8 cellular contexts compared by ENCODE assay signal in genomic region chr1:32741417-32742131, GRCh38. TPM values are rescaled to one million over a fixed set of nuclear protein-coding genes. Genes with fewer than 3 reads are reported as not detected.
DNase-seq lines count a peak whose midpoint lies in the region; ATAC-seq and TF ChIP-seq lines count a peak whose summit lies in the region.

No MANE protein-coding gene starts in this region.

- H3K4me1 Mint-ChIP-seq in IgD-negative memory B cell: no peaks in the 10 kb centered on the region

- H3K9ac ChIP-seq in DND-41 (ENCODE audit: low read depth, low read length) (no peak overlapping the region; the same call in 1 of the 2 replicates), mammary epithelial cell (ENCODE audit: insufficient read depth, low read length) (peak overlapping the region; percentile 77)

- H3K36me3 Mint-ChIP-seq in IgD-negative memory B cell: peaks cover 2% of the 10 kb centered on the region

- no peak overlapping the region for H3K27ac ChIP-seq in DND-41 (ENCODE audit: low read length)
- H3K27ac ChIP-seq in mammary epithelial cell (ENCODE audit: insufficient read depth, low read depth, low read length): peak overlapping the region; percentile 62
- H3K27ac ChIP-seq in thoracic aorta: peak overlapping the region; percentile 75 to 78

- DNase-seq in DND-41: no peak
- DNase-seq in mammary epithelial cell: no peak
- peak; percentile 47 to 63 for DNase-seq in left colon
- DNase-seq in thoracic aorta (ENCODE audit: low spot score): no peak
- DNase-seq in stimulated activated CD8-positive, alpha-beta memory T cell treated with anti-CD3 and anti-CD28 coated beads, Interleukin-4, amount 100 ng/mL, for 48 hours: no peak

- BruUV-seq in mammary epithelial cell (replicated peaks; lab: Mats Ljungman, UMichigan): TSS peak; percentile 8

- H3K36me3 ChIP-seq in DND-41 (ENCODE audit: insufficient read depth, low read length) (no peaks in the 10 kb centered on the region), mammary epithelial cell (ENCODE audit: insufficient read depth, low read length) (no peaks in the 10 kb centered on the region), thoracic aorta (no peaks in the 10 kb centered on the region)

- H3K27ac Mint-ChIP-seq in IgD-negative memory B cell: no peak overlapping the region

- H3K4me2 ChIP-seq in DND-41 (ENCODE audit: insufficient read depth, low read length) (peak overlapping the region; percentile 53), mammary epithelial cell (ENCODE audit: insufficient read depth, low read depth, low read length) (peak overlapping the region; percentile 99)

- 3% methylated on average over 24 of the region's 98 CpGs for WGBS in mammary epithelial cell (ENCODE audit: low coverage, missing lambda C conversion rate)

- dilution Hi-C loops in mammary epithelial cell (cut with HindIII; ENCODE audit: low sequenced_read_pairs): no loop called here

- TF ChIP-seq CTCF in DND-41 (IDR thresholded peaks at IDR 0.05; ENCODE audit: borderline replicate concordance, extremely low read depth, low read length, poor library complexity, severe bottlenecking): peak; percentile 20
- TF ChIP-seq CTCF in mammary epithelial cell (conservative IDR thresholded peaks at IDR 0.05 in 1 of 2, IDR thresholded peaks at IDR 0.05 in 1 of 2; ENCODE audit: extremely low read depth in 1 of 2, insufficient read depth in 1 of 2, low read depth in 1 of 2, low read length in 2 of 2): peak in 1 of 2 donors; percentile 51
- TF ChIP-seq CTCF in thoracic aorta (IDR thresholded peaks at IDR 0.05): no peak

- peak overlapping the region; percentile 48 to 85 (median 66) for H3K4me3 Mint-ChIP-seq in IgD-negative memory B cell

- H3K4me3 ChIP-seq in DND-41 (ENCODE audit: low read depth in 1 of 2, low read length in 2 of 2) (peak overlapping the region in 1 of 2 experiments; percentile 30; a peak in 1 of 4 replicates), mammary epithelial cell (replicated peaks in 1 of 3; ENCODE audit: insufficient read depth in 1 of 3, low read depth in 2 of 3, low read length in 3 of 3) (peak overlapping the region; percentile 88 to 92 (median 91)), thoracic aorta (peak overlapping the region; percentile 90)

- no peaks in the 10 kb centered on the region for H3K9me3 ChIP-seq in DND-41 (ENCODE audit: insufficient read depth, low read length, severe bottlenecking)
- no peaks in the 10 kb centered on the region for H3K9me3 ChIP-seq in mammary epithelial cell (replicated peaks; ENCODE audit: insufficient read depth, low read length)
- H3K9me3 ChIP-seq in thoracic aorta: no peaks in the 10 kb centered on the region

- no peaks in the 10 kb centered on the region for H3K9me3 Mint-ChIP-seq in IgD-negative memory B cell

- no peak overlapping the region for H2AFZ ChIP-seq in DND-41 (ENCODE audit: low read depth, low read length)
- peak overlapping the region; percentile 93 for H2AFZ ChIP-seq in mammary epithelial cell (ENCODE audit: low read depth, low read length)

- CTCF ChIA-PET in mammary epithelial cell (lab: Charles Lee; ENCODE audit: low non-redundant PET): no interaction called here

- H3K27me3 Mint-ChIP-seq in IgD-negative memory B cell: peaks cover 16% of the 10 kb centered on the region

- in situ Hi-C loops in mammary epithelial cell (cut with MboI; ENCODE audit: low sequenced_read_pairs in 2 of 2): no loop called here

- H4K20me1 ChIP-seq in DND-41 (ENCODE audit: insufficient read depth, low read length) (peaks cover 10% of the 10 kb centered on the region), mammary epithelial cell (ENCODE audit: insufficient read depth, low read length) (no peaks in the 10 kb centered on the region)

- H3K27me3 ChIP-seq in DND-41 (ENCODE audit: insufficient read depth, low read length, poor library complexity) (peaks cover 43% of the 10 kb centered on the region), mammary epithelial cell (ENCODE audit: insufficient read depth, low read length) (no peaks in the 10 kb centered on the region), thoracic aorta (replicated peaks; ENCODE audit: insufficient read depth) (no peaks in the 10 kb centered on the region)

- H3K4me1 ChIP-seq in DND-41 (ENCODE audit: insufficient read depth, low read length) (0 out of 2 replicates have a peak, but pooled peaks cover 3% of the 10 kb centered on the region), mammary epithelial cell (ENCODE audit: insufficient read depth, low read length) (peaks cover 22% of the 10 kb centered on the region), thoracic aorta (ENCODE audit: control insufficient read depth in 1 of 2, low read depth in 2 of 2) (peaks cover 6 to 26% of the 10 kb centered on the region in 2 donors)

- ATAC-seq in DND-41 (ENCODE audit: insufficient read depth, low read depth) (peak; percentile 45; the same call in 1 of the 3 replicates), left colon (peak; percentile 44), thoracic aorta (ENCODE audit: insufficient number of reproducible peaks, low FRiP score, low read depth) (no peak), HG03469 (IDR thresholded peaks at IDR 0.05; ENCODE audit: unreplicated experiment) (no peak), GM21619 (IDR thresholded peaks at IDR 0.05; ENCODE audit: unreplicated experiment) (no peak)

- intact Hi-C loops in mammary epithelial cell (cut with micrococcal nuclease): loop anchor here (1.0 to 2.0 kb wide), 4 partner anchors 17 to 32 kb away; no protein-coding TSS in a partner anchor
- intact Hi-C loops in left colon (cut with DNase I, micrococcal nuclease): no loop called here

- H3K79me2 ChIP-seq in DND-41 (ENCODE audit: insufficient read depth, low read length): no peaks in the 10 kb centered on the region
- H3K79me2 ChIP-seq in mammary epithelial cell (ENCODE audit: insufficient read depth, low read length): peaks cover 50% of the 10 kb centered on the region

RNA-seq across cellular contexts. Expression of gene SYNC, which starts 39.0 kb away (rescaled TPM):
- polyA plus RNA-seq in IgD-negative memory B cell (not detected), mammary epithelial cell (7.6 TPM)
- total RNA-seq in mammary epithelial cell (10 to 100 TPM in 1 of 2 donors, 1 to 10 TPM in 1; 9.2 to 60.0 TPM), left colon (10 to 100 TPM; 16.4 to 20.3 TPM), thoracic aorta (100 to 1,000 TPM in 1 of 2 donors, 10 to 100 TPM in 1; 71.5 to 119 TPM)
- 7.9 TPM for polyA minus RNA-seq in mammary epithelial cell

Comparison
In these comparisons a context has a peak if more than half of its experiments do, and no peak if none do; other contexts are left out.
1. ATAC-seq: peak in DND-41 (single experiment) and left colon (single experiment); none in thoracic aorta (single experiment), HG03469 (single experiment) and GM21619 (single experiment).
2. DNase-seq: peak in left colon (2 of 2); none in DND-41 (single experiment), mammary epithelial cell (single experiment), thoracic aorta (single experiment) and stimulated activated CD8-positive, alpha-beta memory T cell treated with anti-CD3 and anti-CD28 coated beads, Interleukin-4, amount 100 ng/mL, for 48 hours (single experiment).